ENCODE assay signal across 12 cellular contexts in genomic region chr3:78918361-78919020, GRCh38.
DNase-seq lines count a peak whose midpoint lies in the region; ATAC-seq, FAIRE-seq and TF ChIP-seq lines count a peak whose summit lies in the region.
"Had no signal": no experiment of that assay in that cellular context is flagged by ENCODE, and none has a peak within 500 bp of the region (broad histone marks: within the 10 kb centered on the region; RNA-seq: fewer than 3 reads in every experiment).

No MANE protein-coding gene starts in this region.

- POLR2A ChIA-PET in GM12878 (lab: Charles Lee) = no interaction called here

- peak overlapping the region; percentile 13; the same call in 1 of the 2 replicates for H3K27ac ChIP-seq in GM12878 (ENCODE audit: control insufficient read depth, insufficient read depth)
- H3K27ac ChIP-seq in neural progenitor cell = no peak overlapping the region
- H3K27ac ChIP-seq: 22Rv1, suprapubic skin had no signal

- RAD21 ChIA-PET in GM12878 (lab: Charles Lee; ENCODE audit: unreplicated experiment) = interaction anchor here (1.0 to 2.7 kb wide), 12 partner anchors 9 to 189 kb away, joined by 3 to 16 read pairs (median 4); no protein-coding TSS in a partner anchor

- H3K79me2 ChIP-seq in GM12878 (ENCODE audit: control insufficient read depth, insufficient read depth, low read length) (no peaks in the 10 kb centered on the region), neural progenitor cell (ENCODE audit: low read depth) (peaks cover 91% of the 10 kb centered on the region)

- ATAC-seq in HG02763 (IDR thresholded peaks at IDR 0.05; ENCODE audit: unreplicated experiment) = peak; percentile 22
- ATAC-seq in GM12878 = peak; percentile 75
- ATAC-seq in HG03280 (IDR thresholded peaks at IDR 0.05; ENCODE audit: unreplicated experiment) = no peak

- 94% methylated on average over 1 of the region's 1 CpG for WGBS in GM12878 (ENCODE audit: insufficient coverage, insufficient replicate concordance, low lambda C conversion rate, missing lambda C conversion rate)

- H3K27ac Mint-ChIP-seq in neural progenitor cell = no peak overlapping the region

- TF ChIP-seq RAD21 in GM12878 (IDR thresholded peaks at IDR 0.05; ENCODE audit: insufficient read depth, low read depth, low read length) = no peak

- no peaks in the 10 kb centered on the region for H4K20me1 ChIP-seq in GM12878 (ENCODE audit: control insufficient read depth, insufficient read depth)
- no peaks in the 10 kb centered on the region for H4K20me1 ChIP-seq in neural progenitor cell (ENCODE audit: low read depth)

- H3K4me3 Mint-ChIP-seq in neural progenitor cell = no peak overlapping the region

- no peak; a peak in 1 of 4 replicates for TF ChIP-seq EP300 in GM12878 (IDR thresholded peaks at IDR 0.05; ENCODE audit: borderline replicate concordance in 1 of 2, control insufficient read depth in 1 of 2, low read depth in 2 of 2, low read length in 2 of 2)

- H3F3A ChIP-seq in neural progenitor cell (ENCODE audit: low read depth) = peaks cover 9% of the 10 kb centered on the region

- intact Hi-C loops in GM12878 (cut with micrococcal nuclease; ENCODE audit: unreplicated experiment) = no loop called here

- H3K36me3 Mint-ChIP-seq in neural progenitor cell = no peaks in the 10 kb centered on the region

- peaks cover 3% of the 10 kb centered on the region for H3K4me1 Mint-ChIP-seq in neural progenitor cell

- H3K4me3 ChIP-seq in GM12878 (no peak overlapping the region), skeletal muscle satellite cell (ENCODE audit: low read length) (no peak overlapping the region), neural progenitor cell (no peak overlapping the region), BE2C (ENCODE audit: low read depth, low read length) (no peak overlapping the region)
- H3K4me3 ChIP-seq: suprapubic skin had no signal

- TF ChIP-seq CTCF in GM12878 (IDR thresholded peaks at IDR 0.05 in 2 of 3, conservative IDR thresholded peaks at IDR 0.05 in 1 of 3; ENCODE audit: control insufficient read depth in 2 of 3, extremely low read depth in 1 of 3, insufficient read depth in 1 of 3, low read depth in 3 of 3, low read length in 3 of 3) (no peak), neural progenitor cell (IDR thresholded peaks at IDR 0.05) (no peak), BE2C (IDR thresholded peaks at IDR 0.05; ENCODE audit: low read depth, low read length) (no peak)

- peaks cover 2% of the 10 kb centered on the region for H3K9me3 Mint-ChIP-seq in neural progenitor cell

- no peak for TF ChIP-seq POLR2A in GM12878 (IDR thresholded peaks at IDR 0.05; ENCODE audit: low read depth, low read length)

- H3K9ac ChIP-seq in GM12878 (ENCODE audit: control insufficient read depth, insufficient read depth, low read length) (no peak overlapping the region), skeletal muscle satellite cell (ENCODE audit: low read depth, low read length) (peak overlapping the region; percentile 32), neural progenitor cell (no peak overlapping the region)

- in situ Hi-C loops in GM12878 (cut with MboI) = no loop called here

- DNase-seq in NOMO-1 treated with DMSO at 0.1 percent for 48 hours (lab: John Stamatoyannopoulos, UW; ENCODE audit: unreplicated experiment) = peak; percentile 24
- no peak for DNase-seq in NOMO-1 treated with dmso at 0.1 percent for 144 hours (lab: John Stamatoyannopoulos, UW; ENCODE audit: unreplicated experiment)
- DNase-seq in GM12878 (ENCODE audit: low read depth, low spot score) = peak; percentile 38
- no peak for DNase-seq in neural progenitor cell (ENCODE audit: low spot score)
- DNase-seq in BE2C = no peak
- DNase-seq: dermis blood vessel endothelial cell, NCI-H1417 had no signal

- FAIRE-seq in GM12878 (lab: Jason Lieb, UNC) = no peak

- H3K36me3 ChIP-seq in GM12878 (ENCODE audit: control insufficient read depth in 2 of 2, insufficient read depth in 2 of 2, low read length in 1 of 2) (no peaks in the 10 kb centered on the region), skeletal muscle satellite cell (ENCODE audit: insufficient read depth, low read length) (no peaks in the 10 kb centered on the region), neural progenitor cell (no peaks in the 10 kb centered on the region), BE2C (no peaks in the 10 kb centered on the region)
- H3K36me3 ChIP-seq: suprapubic skin had no signal

- H3K27me3 ChIP-seq in GM12878 (replicated peaks in 1 of 2; ENCODE audit: control insufficient read depth in 2 of 2, insufficient read depth in 2 of 2, low read length in 1 of 2) = no peaks in the 10 kb centered on the region
- H3K27me3 ChIP-seq in skeletal muscle satellite cell (ENCODE audit: control insufficient read depth, insufficient read depth, low read length) = no peaks in the 10 kb centered on the region
- no peaks in the 10 kb centered on the region for H3K27me3 ChIP-seq in neural progenitor cell
- H3K27me3 ChIP-seq in BE2C = no peaks in the 10 kb centered on the region
- H3K27me3 ChIP-seq: suprapubic skin had no signal

- CTCF ChIA-PET in GM12878 (lab: Yijun Ruan, JAX) = interaction anchor here (1.1 to 1.3 kb wide), 2 partner anchors 10 to 50 kb away, joined by 3 to 5 read pairs; no protein-coding TSS in a partner anchor

- SMC1A ChIA-PET in GM12878 (lab: Charles Lee; ENCODE audit: uncharacterized antibody, unreplicated experiment) = interaction anchor here (1.0 to 5.3 kb wide), 17 partner anchors 9 to 90 kb away, joined by 3 to 32 read pairs (median 4); no protein-coding TSS in a partner anchor

- BruUV-seq in GM12878 (replicated peaks; lab: Mats Ljungman, UMichigan) = TSS peak; percentile 14

- no peak overlapping the region for H2AFZ ChIP-seq in GM12878 (ENCODE audit: control insufficient read depth, low read depth, low read length)
- no peak overlapping the region for H2AFZ ChIP-seq in neural progenitor cell (replicated peaks)

- no peaks in the 10 kb centered on the region; the same call in 2 of the 3 replicates for H3K9me3 ChIP-seq in GM12878 (replicated peaks; ENCODE audit: control insufficient read depth, insufficient read depth, low read length)
- no peaks in the 10 kb centered on the region for H3K9me3 ChIP-seq in skeletal muscle satellite cell (replicated peaks; ENCODE audit: low read length)
- H3K9me3 ChIP-seq in neural progenitor cell (ENCODE audit: low read depth) = no peaks in the 10 kb centered on the region
- H3K9me3 ChIP-seq in BE2C = no peaks in the 10 kb centered on the region
- H3K9me3 ChIP-seq: suprapubic skin had no signal

- no peak overlapping the region for H3K4me2 ChIP-seq in GM12878 (ENCODE audit: control insufficient read depth, insufficient read depth)
- H3K4me2 ChIP-seq in skeletal muscle satellite cell (ENCODE audit: low read length) = peak overlapping the region; percentile 47
- no peak overlapping the region for H3K4me2 ChIP-seq in neural progenitor cell

- H3K4me1 ChIP-seq in GM12878 (ENCODE audit: control insufficient read depth, insufficient read depth, low read length) = no peaks in the 10 kb centered on the region
- peaks cover 20% of the 10 kb centered on the region for H3K4me1 ChIP-seq in skeletal muscle satellite cell (ENCODE audit: control insufficient read depth, insufficient read depth, low read length)
- H3K4me1 ChIP-seq in neural progenitor cell = peaks cover 8% of the 10 kb centered on the region
- H3K4me1 ChIP-seq in BE2C = peaks cover 11% of the 10 kb centered on the region; the same call in 1 of the 2 replicates
- H3K4me1 ChIP-seq: suprapubic skin had no signal

- H3K27me3 Mint-ChIP-seq in neural progenitor cell (ENCODE audit: insufficient read depth, low read depth) = no peaks in the 10 kb centered on the region

TF ChIP-seq in GM12878, 131 proteins besides CTCF, POLR2A, EP300 and RAD21:
- TF ChIP-seq IKZF1 (conservative IDR thresholded peaks at IDR 0.05) (0 out of 2 replicates have a peak, but pooled peaks have one; percentile 39), POLR2AphosphoS2 (IDR thresholded peaks at IDR 0.05; ENCODE audit: low read depth, low read length) (no peak), REST (IDR thresholded peaks at IDR 0.05; ENCODE audit: low read depth, low read length) (no peak), MTA2 (IDR thresholded peaks at IDR 0.05; ENCODE audit: low read depth) (0 out of 2 replicates have a peak, but pooled peaks have one; percentile 47), RFX5 (IDR thresholded peaks at IDR 0.05; ENCODE audit: low read depth, low read length) (no peak), PAX8 (IDR thresholded peaks at IDR 0.05) (no peak), IKZF2 (IDR thresholded peaks at IDR 0.05) (peak; percentile 56 to 62; a peak in 2 of 4 replicates)

Comparison
In these comparisons a context has a peak if more than half of its experiments do, and no peak if none do; other contexts are left out.
1. DNase-seq: peak in NOMO-1 treated with DMSO at 0.1 percent for 48 hours (single experiment) and GM12878 (single experiment); none in NOMO-1 treated with dmso at 0.1 percent for 144 hours (single experiment), neural progenitor cell (single experiment) and BE2C (single experiment).